In genomic region chr4:157165935-157166334, GRCh38 we compare ENCODE assay signal across 24 cellular contexts. TPM values are rescaled to one million over a fixed set of nuclear protein-coding genes. Genes with fewer than 3 reads are reported as not detected.
DNase-seq lines count a peak whose midpoint lies in the region; ATAC-seq, FAIRE-seq and TF ChIP-seq lines count a peak whose summit lies in the region.
"Had no signal": no experiment of that assay in that cellular context is flagged by ENCODE, and none has a peak within 500 bp of the region (broad histone marks: within the 10 kb centered on the region; RNA-seq: fewer than 3 reads in every experiment).

No MANE protein-coding gene starts in this region.

- RAD21 ChIA-PET in GM12878 (lab: Charles Lee; ENCODE audit: unreplicated experiment) = no interaction called here

- in situ Hi-C loops in GM12878 (cut with MboI) = no loop called here

- H2AFZ ChIP-seq in KMS-11 (ENCODE audit: low read depth) (no peak overlapping the region), GM12878 (ENCODE audit: control insufficient read depth, low read depth, low read length) (no peak overlapping the region)
- H2AFZ ChIP-seq: GM23248 had no signal

- H3K4me1 ChIP-seq in KMS-11 (ENCODE audit: low read depth, poor library complexity, severe bottlenecking) (peaks cover 20% of the 10 kb centered on the region), GM12878 (ENCODE audit: control insufficient read depth, insufficient read depth, low read length) (no peaks in the 10 kb centered on the region), small intestine (ENCODE audit: control insufficient read depth in 2 of 2, insufficient read depth in 1 of 2, low read depth in 1 of 2, low read length in 1 of 2) (no peaks in the 10 kb centered on the region), A673 (ENCODE audit: insufficient read depth, low read length, poor library complexity, severe bottlenecking) (peaks cover 10% of the 10 kb centered on the region)
- H3K4me1 ChIP-seq: BE2C; BLaER1 treated with 17β-estradiol and CSF1 and Interleukin-3, amounts not matched to agents 10 nM and 100 nM had no signal

- no peak overlapping the region for H3K9ac ChIP-seq in KMS-11
- no peak overlapping the region for H3K9ac ChIP-seq in GM12878 (ENCODE audit: control insufficient read depth, insufficient read depth, low read length)
- H3K9ac ChIP-seq: BLaER1 treated with 17β-estradiol and CSF1 and Interleukin-3, amounts not matched to agents 10 nM and 100 nM; GM23248 had no signal

- ATAC-seq in GM12878 = no peak

- no peak for TF ChIP-seq EP300 in GM12878 (IDR thresholded peaks at IDR 0.05; ENCODE audit: borderline replicate concordance in 1 of 2, control insufficient read depth in 1 of 2, low read depth in 2 of 2, low read length in 2 of 2)

- H3K27me3 ChIP-seq in KMS-11 (ENCODE audit: insufficient read depth, low read depth) = no peaks in the 10 kb centered on the region
- H3K27me3 ChIP-seq in GM12878 (replicated peaks in 1 of 2; ENCODE audit: control insufficient read depth in 2 of 2, insufficient read depth in 2 of 2, low read length in 1 of 2) = no peaks in the 10 kb centered on the region
- H3K27me3 ChIP-seq in small intestine (ENCODE audit: control insufficient read depth in 2 of 2, insufficient read depth in 2 of 2, low read length in 2 of 2) = no peaks in the 10 kb centered on the region
- H3K27me3 ChIP-seq in A673 (replicated peaks; ENCODE audit: insufficient read depth, low read depth, low read length, poor library complexity) = no peaks in the 10 kb centered on the region
- H3K27me3 ChIP-seq: BE2C; BLaER1 treated with 17β-estradiol and CSF1 and Interleukin-3, amounts not matched to agents 10 nM and 100 nM had no signal

- H3K9me3 Mint-ChIP-seq in activated T-cell treated with anti-CD3 and anti-CD28 coated beads, Interleukin-2, amount 50 U/mL, for 24 hours = peaks cover 2% of the 10 kb centered on the region

- no peak overlapping the region for H3K4me3 Mint-ChIP-seq in activated T-cell treated with anti-CD3 and anti-CD28 coated beads, Interleukin-2, amount 50 U/mL, for 24 hours
- H3K4me3 Mint-ChIP-seq: CD14-positive monocyte; CD4-positive, alpha-beta T cell; CD8-positive, alpha-beta memory T cell had no signal

- H4K20me1 ChIP-seq in KMS-11 (ENCODE audit: insufficient read depth) = no peaks in the 10 kb centered on the region
- H4K20me1 ChIP-seq in GM12878 (ENCODE audit: control insufficient read depth, insufficient read depth) = no peaks in the 10 kb centered on the region
- H4K20me1 ChIP-seq: BLaER1 treated with 17β-estradiol and CSF1 and Interleukin-3, amounts not matched to agents 10 nM and 100 nM had no signal

- H3K4me3 ChIP-seq in KMS-11 (IDR thresholded peaks at IDR 0.05; ENCODE audit: insufficient read depth, low read depth, low read length) = no peak overlapping the region
- no peak overlapping the region for H3K4me3 ChIP-seq in GM12878
- no peak overlapping the region for H3K4me3 ChIP-seq in small intestine (ENCODE audit: low read depth in 1 of 2, low read length in 2 of 2)
- H3K4me3 ChIP-seq in A673 (ENCODE audit: low read depth, low read length, poor library complexity, severe bottlenecking) = no peak overlapping the region
- H3K4me3 ChIP-seq: BLaER1 treated with 17β-estradiol and CSF1 and Interleukin-3, amounts not matched to agents 10 nM and 100 nM; GM23248 had no signal

- H3K36me3 ChIP-seq in KMS-11 (ENCODE audit: insufficient read depth) (no peaks in the 10 kb centered on the region), GM12878 (ENCODE audit: control insufficient read depth in 2 of 2, insufficient read depth in 2 of 2, low read length in 1 of 2) (no peaks in the 10 kb centered on the region), small intestine (ENCODE audit: control insufficient read depth in 2 of 2, insufficient read depth in 2 of 2, low read length in 2 of 2) (no peaks in the 10 kb centered on the region), A673 (ENCODE audit: insufficient read depth, low read length, poor library complexity, severe bottlenecking) (no peaks in the 10 kb centered on the region)
- H3K36me3 ChIP-seq: BE2C; BLaER1 treated with 17β-estradiol and CSF1 and Interleukin-3, amounts not matched to agents 10 nM and 100 nM had no signal

- H3K9me3 ChIP-seq in GM12878 (replicated peaks; ENCODE audit: control insufficient read depth, insufficient read depth, low read length) = no peaks in the 10 kb centered on the region
- H3K9me3 ChIP-seq in small intestine (ENCODE audit: control insufficient read depth, low read depth) = no peaks in the 10 kb centered on the region
- H3K9me3 ChIP-seq in A673 (ENCODE audit: low read depth, low read length, poor library complexity, severe bottlenecking) = no peaks in the 10 kb centered on the region
- H3K9me3 ChIP-seq: BE2C had no signal

- H3K36me3 Mint-ChIP-seq in activated T-cell treated with anti-CD3 and anti-CD28 coated beads, Interleukin-2, amount 50 U/mL, for 24 hours (ENCODE audit: low read depth) = no peaks in the 10 kb centered on the region
- H3K36me3 Mint-ChIP-seq: CD14-positive monocyte; CD8-positive, alpha-beta memory T cell had no signal

- no peaks in the 10 kb centered on the region for H3K4me1 Mint-ChIP-seq in activated T-cell treated with anti-CD3 and anti-CD28 coated beads, Interleukin-2, amount 50 U/mL, for 24 hours (ENCODE audit: low read depth)
- H3K4me1 Mint-ChIP-seq: CD14-positive monocyte; CD8-positive, alpha-beta memory T cell had no signal

- TF ChIP-seq CTCF in D721Med (IDR thresholded peaks at IDR 0.05; ENCODE audit: insufficient read depth, missing control alignments) = no peak
- TF ChIP-seq CTCF in KMS-11 (conservative IDR thresholded peaks at IDR 0.05; ENCODE audit: low read depth, low read length) = no peak
- no peak for TF ChIP-seq CTCF in GM12878 (IDR thresholded peaks at IDR 0.05 in 2 of 3, conservative IDR thresholded peaks at IDR 0.05 in 1 of 3; ENCODE audit: control insufficient read depth in 2 of 3, extremely low read depth in 1 of 3, insufficient read depth in 1 of 3, low read depth in 3 of 3, low read length in 3 of 3)
- no peak for TF ChIP-seq CTCF in A673 (conservative IDR thresholded peaks at IDR 0.05; ENCODE audit: low read depth, low read length)

- FAIRE-seq in D721Med (lab: Jason Lieb, UNC) (peak; percentile 86), GM12878 (lab: Jason Lieb, UNC) (no peak), small intestine (lab: Jason Lieb, UNC) (peak; percentile 36)
- FAIRE-seq: GM12892, GM19239, H1 had no signal

- H3K4me2 ChIP-seq in KMS-11 = peak overlapping the region; percentile 14; the same call in 1 of the 2 replicates
- H3K4me2 ChIP-seq in GM12878 (ENCODE audit: control insufficient read depth, insufficient read depth) = no peak overlapping the region
- H3K4me2 ChIP-seq: BLaER1 treated with 17β-estradiol and CSF1 and Interleukin-3, amounts not matched to agents 10 nM and 100 nM had no signal

- no peak overlapping the region for H3K27ac Mint-ChIP-seq in activated T-cell treated with anti-CD3 and anti-CD28 coated beads, Interleukin-2, amount 50 U/mL, for 24 hours
- H3K27ac Mint-ChIP-seq: CD14-positive monocyte; CD4-positive, alpha-beta T cell; CD8-positive, alpha-beta memory T cell had no signal

- CTCF ChIA-PET in GM12878 (lab: Yijun Ruan, JAX) (no interaction called here), A673 (lab: Charles Lee) (no interaction called here)

- POLR2A ChIA-PET in GM12878 (lab: Charles Lee) = no interaction called here
- POLR2A ChIA-PET in A673 (lab: Charles Lee; ENCODE audit: low non-redundant PET) = no interaction called here

- no TSS peak for BruUV-seq in GM12878 (replicated peaks; lab: Mats Ljungman, UMichigan)
- BruUV-seq in A673 (replicated peaks; lab: Mats Ljungman, UMichigan) = no TSS peak

- intact Hi-C loops in GM12878 (cut with micrococcal nuclease; ENCODE audit: unreplicated experiment) (no loop called here), A673 (cut with micrococcal nuclease; ENCODE audit: unreplicated experiment) (loop anchor here (2.0 kb wide), 1 partner anchor 55 kb away; the partner anchor contains the start of gene GRIA2)

- H3K79me2 ChIP-seq in KMS-11 (ENCODE audit: insufficient read depth, low read depth) = no peaks in the 10 kb centered on the region
- H3K79me2 ChIP-seq in GM12878 (ENCODE audit: control insufficient read depth, insufficient read depth, low read length) = no peaks in the 10 kb centered on the region

- 2% methylated on average over 3 of the region's 3 CpGs for WGBS in GM12878 (ENCODE audit: insufficient coverage, insufficient replicate concordance, low lambda C conversion rate, missing lambda C conversion rate)
- 59 to 64% (median 63%) methylated on average over 3 of the region's 3 CpGs for WGBS in small intestine, 3 donors

- no peak for TF ChIP-seq POLR2A in GM12878 (IDR thresholded peaks at IDR 0.05; ENCODE audit: low read depth, low read length)

- no peak for TF ChIP-seq RAD21 in GM12878 (IDR thresholded peaks at IDR 0.05; ENCODE audit: insufficient read depth, low read depth, low read length)

- no peak overlapping the region for H3K27ac ChIP-seq in KMS-11
- H3K27ac ChIP-seq in GM12878 (ENCODE audit: control insufficient read depth, insufficient read depth) = no peak overlapping the region
- H3K27ac ChIP-seq in small intestine (ENCODE audit: low read depth in 1 of 2, low read length in 1 of 2) = no peak overlapping the region
- H3K27ac ChIP-seq in A673 (ENCODE audit: low read depth, low read length, poor library complexity, severe bottlenecking) = no peak overlapping the region
- H3K27ac ChIP-seq: 22Rv1; BLaER1 treated with 17β-estradiol and CSF1 and Interleukin-3, amounts not matched to agents 10 nM and 100 nM; GM23248 had no signal

- DNase-seq in D721Med (ENCODE audit: insufficient read length, low spot score) (no peak), GM12878 (ENCODE audit: low read depth, low spot score) (no peak), small intestine (no peak), A673 (ENCODE audit: low spot score) (no peak), UCSD-AML1 (lab: John Stamatoyannopoulos, UW; ENCODE audit: unreplicated experiment) (no peak)
- no peak for DNase-seq in activated T-cell treated with anti-CD3 and anti-CD28 coated beads, Interleukin-2, amount 50 U/mL, for 24 hours
- DNase-seq: ACHN; AML-193; BE2C; CD4-positive, alpha-beta T cell; CD8-positive, alpha-beta memory T cell; DMS53; GF-D8; GM23248; H7; HCEC 1CT had no signal

- SMC1A ChIA-PET in GM12878 (lab: Charles Lee; ENCODE audit: uncharacterized antibody, unreplicated experiment) = no interaction called here

- H3K27me3 Mint-ChIP-seq in activated T-cell treated with anti-CD3 and anti-CD28 coated beads, Interleukin-2, amount 50 U/mL, for 24 hours = no peaks in the 10 kb centered on the region
- H3K27me3 Mint-ChIP-seq: CD4-positive, alpha-beta T cell; CD8-positive, alpha-beta memory T cell had no signal

RNA-seq across cellular contexts. Expression of gene GRIA2, which starts 54.6 kb away (rescaled TPM):
- total RNA-seq in GM12878 (2013; cell fraction: nucleolus; rRNA removed) = not detected in 2 replicates
- under 0.01 TPM in 1 of 2 replicates, not detected in the other for total RNA-seq in GM12878 (2014; rRNA removed)
- not detected in 2 replicates for total RNA-seq in GM12878 (2014; rRNA removed; fragmentation: Illumina TruSeq; extraction: Trizol)
- total RNA-seq in GM12878 (2021) = not detected in 2 replicates
- polyA plus RNA-seq in GM12878 (2011; ENCODE audit: low read depth) = not detected
- polyA plus RNA-seq in GM12878 (2011; rRNA removed) = 0.04 TPM in 1 of 2 replicates, not detected in the other
- polyA plus RNA-seq in GM12878 (2011; cell fraction: cytosol; rRNA removed) = not detected in 2 replicates
- polyA plus RNA-seq in GM12878 (2011; cell fraction: nucleus; rRNA removed) = 0.12 TPM in 1 of 2 replicates, not detected in the other
- polyA plus RNA-seq in GM12878 (2012) = not detected in 2 replicates
- not detected in 2 replicates for polyA plus RNA-seq in GM12878 (2014; fragmentation: Illumina TruSeq; extraction: Trizol)
- not detected for polyA plus RNA-seq in GM12878 (2014; fragmentation: Nextera tagmentation; extraction: Ambion mirVana)
- not detected in 2 replicates for polyA plus RNA-seq in GM12878 (2014; rRNA removed)
- not detected for polyA plus RNA-seq in GM12878 (2016; fragmentation: Nextera tagmentation; extraction: Ambion mirVana)
- not detected in 2 replicates for polyA minus RNA-seq in GM12878 (2011; rRNA and poly(A)+ RNA removed)
- polyA minus RNA-seq in GM12878 (2011; cell fraction: cytosol; rRNA and poly(A)+ RNA removed) = not detected in 2 replicates
- polyA minus RNA-seq in GM12878 (2011; cell fraction: nucleus; rRNA and poly(A)+ RNA removed) = not detected in 2 replicates
- under 1 TPM in 2 of 3 donors, not detected in 1; 0.27 to 0.40 TPM for polyA plus RNA-seq in small intestine
- 0.32 and 0.42 TPM in 2 replicates for total RNA-seq in A673 (2021)
- total RNA-seq: CD4-positive, alpha-beta T cell; CD8-positive, alpha-beta memory T cell; G401; GM23248; H1; H7 had no signal
- polyA plus RNA-seq: CD14-positive monocyte; CD8-positive, alpha-beta memory T cell; GM23248; H1 had no signal
